ENCODE assay signal across 8 cellular contexts in the genomic region with DNA sequence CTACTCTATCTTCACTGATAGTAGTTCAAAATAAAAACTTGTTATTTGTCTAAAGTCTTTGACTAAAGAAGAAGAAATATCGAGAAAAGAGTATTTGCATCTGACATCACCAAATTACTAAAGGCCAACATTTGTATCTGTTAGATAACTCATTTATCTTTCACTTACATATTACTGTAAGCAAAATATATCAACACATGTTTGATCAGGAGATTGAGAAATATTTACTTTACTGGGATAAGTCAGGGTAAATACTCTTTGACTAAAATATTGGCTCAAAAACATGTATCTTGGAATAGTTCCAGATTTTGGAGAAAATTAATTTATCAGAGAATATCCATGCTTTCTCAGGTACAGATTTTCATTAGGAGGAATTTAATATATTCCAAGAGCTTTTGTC.
"Had no signal": no experiment of that assay in that cellular context is flagged by ENCODE, and none has a peak within 500 bp of the region (broad histone marks: within the 10 kb centered on the region; RNA-seq: fewer than 3 reads in every experiment).

No MANE protein-coding gene starts in this region.

- H3K4me3 ChIP-seq: GM23338, K562 had no signal

- ATAC-seq: GM23338, K562 had no signal

- FAIRE-seq: H1, H54, K562 had no signal

- DNase-seq: H9, HCEC 1CT, IMR-90, KG1 had no signal

- H3K4me2 ChIP-seq: GM23338 had no signal

- H2AFZ ChIP-seq: GM23338 had no signal
